20 cellular contexts compared by ENCODE assay signal in the genomic region with DNA sequence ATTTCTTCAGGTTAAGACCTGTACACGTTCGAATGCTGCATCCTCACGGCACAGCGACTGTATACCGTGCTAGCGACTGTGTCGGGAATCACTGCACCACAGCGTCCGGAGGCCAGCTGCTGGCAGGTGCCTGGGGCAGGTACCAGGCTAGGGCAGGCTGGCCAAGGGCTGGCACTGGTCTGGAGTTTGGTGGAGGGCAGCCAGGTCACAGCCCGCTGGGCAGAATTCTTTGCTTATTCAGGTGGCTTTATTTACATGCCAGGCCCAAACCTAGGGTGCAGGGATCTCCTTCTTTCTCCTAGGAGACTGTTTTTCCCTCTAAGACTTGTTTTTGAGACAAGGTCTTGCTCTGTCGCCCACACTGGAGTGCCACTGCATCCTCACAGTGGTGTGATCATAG. TPM values are rescaled to one million over a fixed set of nuclear protein-coding genes. Genes with fewer than 3 reads are reported as not detected.
DNase-seq lines count a peak whose midpoint lies in the region; ATAC-seq and TF ChIP-seq lines count a peak whose summit lies in the region.
"Had no signal": no experiment of that assay in that cellular context is flagged by ENCODE, and none has a peak within 500 bp of the region (broad histone marks: within the 10 kb centered on the region; RNA-seq: fewer than 3 reads in every experiment).

No MANE protein-coding gene starts in this region.

- DNase-seq in Calu3, result no peak
- DNase-seq in RWPE1 (ENCODE audit: low spot score), result no peak
- DNase-seq in left lobe of liver (ENCODE audit: low spot score), result no peak
- DNase-seq in GDM1 (lab: John Stamatoyannopoulos, UW), result no peak
- DNase-seq: activated naive CD4-positive, alpha-beta T cell; COR-L47; dermis blood vessel endothelial cell; glutamatergic neuron; kidney glomerular epithelial cell; mesendoderm; natural killer cell; NCI-H1436 treated with DMSO at 0.1 percent for 48 hours; NCI-H524 treated with DMSO at 0.1 percent for 48 hours had no signal

- H3K9me3 Mint-ChIP-seq in Calu3 (ENCODE audit: low read depth, unreplicated experiment), result no peaks in the 10 kb centered on the region
- H3K9me3 Mint-ChIP-seq in stimulated activated memory B cell treated with anti-CD40 and anti-IgM and Interleukin-4, amounts not matched to agents 10 μg/mL and 1 μg/mL and 100 μg/mL, for 72 hours, result no peaks in the 10 kb centered on the region
- H3K9me3 Mint-ChIP-seq: natural killer cell, WTC11 had no signal

- intact Hi-C loops in Calu3 (cut with micrococcal nuclease; ENCODE audit: unreplicated experiment), result no loop called here

- POLR2A ChIA-PET in RWPE1 (lab: Yijun Ruan, JAX; ENCODE audit: low non-redundant PET), result no interaction called here

- TF ChIP-seq CTCF in Calu3 (IDR thresholded peaks at IDR 0.05; ENCODE audit: unreplicated experiment) (no peak), RWPE1 (conservative IDR thresholded peaks at IDR 0.05; ENCODE audit: low read depth) (no peak)

- peaks cover 53% of the 10 kb centered on the region for H3K4me1 Mint-ChIP-seq in Calu3 (ENCODE audit: low read depth, unreplicated experiment)
- peaks cover 74% of the 10 kb centered on the region for H3K4me1 Mint-ChIP-seq in stimulated activated memory B cell treated with anti-CD40 and anti-IgM and Interleukin-4, amounts not matched to agents 10 μg/mL and 1 μg/mL and 100 μg/mL, for 72 hours

- BruUV-seq in Calu3 (replicated peaks; lab: Mats Ljungman, UMichigan), result no TSS peak

- H3K36me3 Mint-ChIP-seq in Calu3 (ENCODE audit: insufficient read depth, unreplicated experiment), result peaks cover 50% of the 10 kb centered on the region
- peaks cover 46% of the 10 kb centered on the region for H3K36me3 Mint-ChIP-seq in stimulated activated memory B cell treated with anti-CD40 and anti-IgM and Interleukin-4, amounts not matched to agents 10 μg/mL and 1 μg/mL and 100 μg/mL, for 72 hours
- H3K36me3 Mint-ChIP-seq: natural killer cell, WTC11 had no signal

- ATAC-seq in left lobe of liver (peak; percentile 64), GM21447 (IDR thresholded peaks at IDR 0.05; ENCODE audit: unreplicated experiment) (no peak), HG02981 (IDR thresholded peaks at IDR 0.05; ENCODE audit: unreplicated experiment) (no peak)
- ATAC-seq in stimulated activated memory B cell treated with anti-CD40 and anti-IgM and Interleukin-4, amounts not matched to agents 10 μg/mL and 1 μg/mL and 100 μg/mL, for 72 hours, result no peak
- ATAC-seq: natural killer cell, WTC11 had no signal

- H3K27ac Mint-ChIP-seq in Calu3 (ENCODE audit: unreplicated experiment), result peak overlapping the region; percentile 5
- H3K27ac Mint-ChIP-seq in stimulated activated memory B cell treated with anti-CD40 and anti-IgM and Interleukin-4, amounts not matched to agents 10 μg/mL and 1 μg/mL and 100 μg/mL, for 72 hours, result peak overlapping the region; percentile 76
- H3K27ac Mint-ChIP-seq: natural killer cell had no signal

- CTCF ChIA-PET in Calu3 (lab: Charles Lee), result interaction anchor here (0.5 to 0.6 kb wide), 2 partner anchors 15 to 340 kb away, joined by 3 to 4 read pairs; no protein-coding TSS in a partner anchor
- CTCF ChIA-PET in RWPE1 (lab: Yijun Ruan, JAX), result no interaction called here

- H3K4me3 Mint-ChIP-seq in Calu3 (ENCODE audit: low read depth, unreplicated experiment), result no peak overlapping the region
- H3K4me3 Mint-ChIP-seq in stimulated activated memory B cell treated with anti-CD40 and anti-IgM and Interleukin-4, amounts not matched to agents 10 μg/mL and 1 μg/mL and 100 μg/mL, for 72 hours, result no peak overlapping the region
- H3K4me3 Mint-ChIP-seq: natural killer cell, WTC11 had no signal

- H3K27me3 Mint-ChIP-seq in Calu3 (ENCODE audit: unreplicated experiment), result no peaks in the 10 kb centered on the region
- no peaks in the 10 kb centered on the region for H3K27me3 Mint-ChIP-seq in stimulated activated memory B cell treated with anti-CD40 and anti-IgM and Interleukin-4, amounts not matched to agents 10 μg/mL and 1 μg/mL and 100 μg/mL, for 72 hours

- H3K27ac ChIP-seq in RWPE1, result peak overlapping the region; percentile 12; the same call in 1 of the 2 replicates
- H3K27ac ChIP-seq: prostate gland, suprapubic skin, vagina had no signal

RNA-seq across cellular contexts. Expression of a gene that starts 37.9 kb away (rescaled TPM):
- total RNA-seq in Calu3 (2022) (312 and 343 TPM in 2 replicates), left lobe of liver (15.9 TPM)

Comparison
In these comparisons a context has a peak if more than half of its experiments do, and no peak if none do; other contexts are left out.
1. RNA of a gene that starts 37.9 kb away (total RNA-seq): 312 to 343 TPM in Calu3; 15.9 TPM in left lobe of liver (single experiment); every median in the first group is over 10 times any median in the second.